ENCODE assay signal across 24 cellular contexts in genomic region chr1:35588197-35588910, GRCh38. TPM values are rescaled to one million over a fixed set of nuclear protein-coding genes. Genes with fewer than 3 reads are reported as not detected.
"Had no signal": no experiment of that assay in that cellular context is flagged by ENCODE, and none has a peak within 500 bp of the region (broad histone marks: within the 10 kb centered on the region; RNA-seq: fewer than 3 reads in every experiment).

No MANE protein-coding gene starts in this region.

- H3K9me3 Mint-ChIP-seq: activated naive CD4-positive, alpha-beta T cell treated with anti-CD3 and anti-CD28 coated beads, Interleukin-2, amount 50 U/mL, for 72 hours; activated T-cell treated with anti-CD3 and anti-CD28 coated beads, Interleukin-2, amount 50 U/mL, for 24 hours; nephron progenitor cell; stimulated activated naive B cell treated with anti-CD40 and anti-IgM and Interleukin-4, amounts not matched to agents 10 μg/mL and 1 μg/mL and 100 μg/mL, for 72 hours had no signal

- DNase-seq: activated CD4-positive, alpha-beta T cell treated with anti-CD3 and anti-CD28 coated beads for 4 hours; activated CD4-positive, alpha-beta T cell treated with anti-CD3 and anti-CD28 coated beads, Interleukin-2, amount 50 U/mL, for 48 hours; activated CD8-positive, alpha-beta memory T cell treated with anti-CD3 and anti-CD28 coated beads, Interleukin-2, amount 50 U/mL, for 4 hours; activated T-cell treated with anti-CD3 and anti-CD28 coated beads, Interleukin-2, amount 50 U/mL, for 24 hours; colonic mucosa; dorsolateral prefrontal cortex; effector memory CD4-positive, alpha-beta T cell; glutamatergic neuron; left ventricle myocardium inferior; nephron progenitor cell; pancreas; retina; stimulated activated CD4-positive, alpha-beta T cell treated with anti-CD3 and anti-CD28 coated beads, Interleukin-1b, Interleukin-23, amount 100 ng/mL, for 48 hours; stimulated activated CD4-positive, alpha-beta T cell treated with anti-CD3 and anti-CD28 coated beads, Interleukin-4, amount 100 ng/mL, for 4 hours; stimulated activated CD8-positive, alpha-beta memory T cell treated with anti-CD3 and anti-CD28 coated beads, Interleukin-4, amount 100 ng/mL, for 48 hours; stimulated activated naive B cell treated with anti-CD40 and anti-IgM and Interleukin-4, amounts not matched to agents 10 μg/mL and 1 μg/mL and 100 μg/mL, for 72 hours; stomach; T-helper 1 cell; tibial artery had no signal

- H3K27me3 ChIP-seq: colonic mucosa, dorsolateral prefrontal cortex, pancreas, sigmoid colon, stomach, tibial artery had no signal

- H3K4me3 Mint-ChIP-seq: activated T-cell treated with anti-CD3 and anti-CD28 coated beads, Interleukin-2, amount 50 U/mL, for 24 hours; nephron progenitor cell; stimulated activated naive B cell treated with anti-CD40 and anti-IgM and Interleukin-4, amounts not matched to agents 10 μg/mL and 1 μg/mL and 100 μg/mL, for 72 hours had no signal

- H3K27me3 Mint-ChIP-seq: activated T-cell treated with anti-CD3 and anti-CD28 coated beads, Interleukin-2, amount 50 U/mL, for 24 hours; stimulated activated naive B cell treated with anti-CD40 and anti-IgM and Interleukin-4, amounts not matched to agents 10 μg/mL and 1 μg/mL and 100 μg/mL, for 72 hours had no signal

- H3K27ac ChIP-seq: colonic mucosa, dorsolateral prefrontal cortex, left ventricle myocardium inferior, pancreas, prostate gland, sigmoid colon, stomach, tibial artery had no signal

- H3K4me3 ChIP-seq: colonic mucosa, dorsolateral prefrontal cortex, left ventricle myocardium inferior, lung, pancreas, prostate gland, sigmoid colon, stomach, tibial artery had no signal

- H3K36me3 ChIP-seq: colonic mucosa, pancreas, prostate gland, sigmoid colon had no signal

- H3K27ac Mint-ChIP-seq: activated naive CD4-positive, alpha-beta T cell treated with anti-CD3 and anti-CD28 coated beads, Interleukin-2, amount 50 U/mL, for 72 hours; activated T-cell treated with anti-CD3 and anti-CD28 coated beads, Interleukin-2, amount 50 U/mL, for 24 hours; stimulated activated naive B cell treated with anti-CD40 and anti-IgM and Interleukin-4, amounts not matched to agents 10 μg/mL and 1 μg/mL and 100 μg/mL, for 72 hours had no signal

- H3K4me1 ChIP-seq: colonic mucosa, left ventricle myocardium inferior, pancreas, prostate gland, sigmoid colon, stomach, tibial artery had no signal

- H3K4me1 Mint-ChIP-seq: stimulated activated naive B cell treated with anti-CD40 and anti-IgM and Interleukin-4, amounts not matched to agents 10 μg/mL and 1 μg/mL and 100 μg/mL, for 72 hours had no signal

- ATAC-seq: pancreas; stimulated activated naive B cell treated with anti-CD40 and anti-IgM and Interleukin-4, amounts not matched to agents 10 μg/mL and 1 μg/mL and 100 μg/mL, for 72 hours had no signal

- H3K36me3 Mint-ChIP-seq: activated naive CD4-positive, alpha-beta T cell treated with anti-CD3 and anti-CD28 coated beads, Interleukin-2, amount 50 U/mL, for 72 hours had no signal

- H3K9me3 ChIP-seq: colonic mucosa, left ventricle myocardium inferior, pancreas, prostate gland, sigmoid colon, stomach, tibial artery had no signal

RNA-seq across cellular contexts. Expression of gene TFAP2E, which starts 15.2 kb away (rescaled TPM):
- total RNA-seq: urinary bladder had no signal
